ENCODE assay signal across 1 cellular context in genomic region chr16:58500329-58501241, GRCh38.
A peak's percentile ranks its signal among the peaks of the same experiment; 100 is the strongest.
TF ChIP-seq lines count a peak whose summit lies in the region.

No MANE protein-coding gene starts in this region.

TF ChIP-seq in HEK293, 187 proteins besides CTCF, POLR2A, EP300 and RAD21 (continued from another document):
- TF ChIP-seq ZBTB11 (tag by site-specific recombination; conservative IDR thresholded peaks at IDR 0.05; ENCODE audit: low read depth) (no peak; the same call in 1 of the 2 replicates), ZNF792 (tag by site-specific recombination; IDR thresholded peaks at IDR 0.05) (0 out of 2 replicates have a peak, but pooled peaks have one; percentile 48)
- TF ChIP-seq, protein P1, sequence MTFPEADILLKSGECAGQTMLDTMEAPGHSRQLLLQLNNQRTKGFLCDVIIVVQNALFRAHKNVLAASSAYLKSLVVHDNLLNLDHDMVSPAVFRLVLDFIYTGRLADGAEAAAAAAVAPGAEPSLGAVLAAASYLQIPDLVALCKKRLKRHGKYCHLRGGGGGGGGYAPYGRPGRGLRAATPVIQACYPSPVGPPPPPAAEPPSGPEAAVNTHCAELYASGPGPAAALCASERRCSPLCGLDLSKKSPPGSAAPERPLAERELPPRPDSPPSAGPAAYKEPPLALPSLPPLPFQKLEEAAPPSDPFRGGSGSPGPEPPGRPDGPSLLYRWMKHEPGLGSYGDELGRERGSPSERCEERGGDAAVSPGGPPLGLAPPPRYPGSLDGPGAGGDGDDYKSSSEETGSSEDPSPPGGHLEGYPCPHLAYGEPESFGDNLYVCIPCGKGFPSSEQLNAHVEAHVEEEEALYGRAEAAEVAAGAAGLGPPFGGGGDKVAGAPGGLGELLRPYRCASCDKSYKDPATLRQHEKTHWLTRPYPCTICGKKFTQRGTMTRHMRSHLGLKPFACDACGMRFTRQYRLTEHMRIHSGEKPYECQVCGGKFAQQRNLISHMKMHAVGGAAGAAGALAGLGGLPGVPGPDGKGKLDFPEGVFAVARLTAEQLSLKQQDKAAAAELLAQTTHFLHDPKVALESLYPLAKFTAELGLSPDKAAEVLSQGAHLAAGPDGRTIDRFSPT (tag by site-specific recombination; IDR thresholded peaks at IDR 0.05) = 0 out of 2 replicates have a peak, but pooled peaks have one; percentile 14
- TF ChIP-seq, protein P2, sequence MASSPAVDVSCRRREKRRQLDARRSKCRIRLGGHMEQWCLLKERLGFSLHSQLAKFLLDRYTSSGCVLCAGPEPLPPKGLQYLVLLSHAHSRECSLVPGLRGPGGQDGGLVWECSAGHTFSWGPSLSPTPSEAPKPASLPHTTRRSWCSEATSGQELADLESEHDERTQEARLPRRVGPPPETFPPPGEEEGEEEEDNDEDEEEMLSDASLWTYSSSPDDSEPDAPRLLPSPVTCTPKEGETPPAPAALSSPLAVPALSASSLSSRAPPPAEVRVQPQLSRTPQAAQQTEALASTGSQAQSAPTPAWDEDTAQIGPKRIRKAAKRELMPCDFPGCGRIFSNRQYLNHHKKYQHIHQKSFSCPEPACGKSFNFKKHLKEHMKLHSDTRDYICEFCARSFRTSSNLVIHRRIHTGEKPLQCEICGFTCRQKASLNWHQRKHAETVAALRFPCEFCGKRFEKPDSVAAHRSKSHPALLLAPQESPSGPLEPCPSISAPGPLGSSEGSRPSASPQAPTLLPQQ (tag by site-specific recombination; IDR thresholded peaks at IDR 0.05) = peak; percentile 72
